1 cellular context compared by ENCODE assay signal in genomic region chr10:89332092-89332633, GRCh38.
TF ChIP-seq lines count a peak whose summit lies in the region.

No MANE protein-coding gene starts in this region.

TF ChIP-seq in HepG2, 621 proteins besides CTCF, POLR2A, EP300 and RAD21 (continued from another document and continues in another):
- peak; percentile 66 for TF ChIP-seq ARID5B (CRISPR knock-in tag; IDR thresholded peaks at IDR 0.05)
- no peak for TF ChIP-seq DMAP1 (CRISPR knock-in tag; IDR thresholded peaks at IDR 0.05)
- 0 out of 2 replicates have a peak, but pooled peaks have one; percentile 18 for TF ChIP-seq ZNF574 (CRISPR knock-in tag; IDR thresholded peaks at IDR 0.05)
- 0 out of 2 replicates have a peak, but pooled peaks have one; percentile 30 for TF ChIP-seq MLX (CRISPR knock-in tag; IDR thresholded peaks at IDR 0.05)
- peak; percentile 94 for TF ChIP-seq ADNP (CRISPR knock-in tag; IDR thresholded peaks at IDR 0.05)
- no peak for TF ChIP-seq CREB1 (IDR thresholded peaks at IDR 0.05)
- TF ChIP-seq CREB1 (CRISPR knock-in tag; IDR thresholded peaks at IDR 0.05): peak; percentile 28; the same call in 1 of the 2 replicates
- no peak for TF ChIP-seq ZNF773 (CRISPR knock-in tag; IDR thresholded peaks at IDR 0.05; ENCODE audit: borderline replicate concordance)
- no peak for TF ChIP-seq ZNF646 (CRISPR knock-in tag; IDR thresholded peaks at IDR 0.05)
- TF ChIP-seq ZNF280D (CRISPR knock-in tag; IDR thresholded peaks at IDR 0.05): peak; percentile 66; the same call in 1 of the 2 replicates
- TF ChIP-seq SOX13 (IDR thresholded peaks at IDR 0.05): no peak
- peak in 1 of 2 experiments; percentile 60; a peak in 2 of 4 replicates for TF ChIP-seq SOX13 (CRISPR knock-in tag; conservative IDR thresholded peaks at IDR 0.05 in 1 of 2, IDR thresholded peaks at IDR 0.05 in 1 of 2)
- no peak for TF ChIP-seq CAMTA2 (CRISPR knock-in tag; IDR thresholded peaks at IDR 0.05; ENCODE audit: borderline replicate concordance)
- no peak for TF ChIP-seq CBX2 (IDR thresholded peaks at IDR 0.05; ENCODE audit: low read depth, low read length)
- TF ChIP-seq CBX2 (CRISPR knock-in tag; IDR thresholded peaks at IDR 0.05; ENCODE audit: low read depth): no peak
- TF ChIP-seq SP140L (CRISPR knock-in tag; IDR thresholded peaks at IDR 0.05; ENCODE audit: borderline replicate concordance): no peak
- TF ChIP-seq ERF (CRISPR knock-in tag; IDR thresholded peaks at IDR 0.05): peak; percentile 33; the same call in 1 of the 2 replicates
- peak; percentile 11; the same call in 1 of the 2 replicates for TF ChIP-seq RXRB (CRISPR knock-in tag; IDR thresholded peaks at IDR 0.05; ENCODE audit: borderline replicate concordance)
- TF ChIP-seq TBX2 (CRISPR knock-in tag; IDR thresholded peaks at IDR 0.05; ENCODE audit: borderline replicate concordance): peak; percentile 36; the same call in 1 of the 2 replicates
- 0 out of 2 replicates have a peak, but pooled peaks have one; percentile 36 for TF ChIP-seq SNAPC4 (CRISPR knock-in tag; IDR thresholded peaks at IDR 0.05)
- peak; percentile 38; the same call in 1 of the 2 replicates for TF ChIP-seq ELF4 (CRISPR knock-in tag; IDR thresholded peaks at IDR 0.05; ENCODE audit: borderline replicate concordance)
- TF ChIP-seq HNF1A (IDR thresholded peaks at IDR 0.05; ENCODE audit: low read depth): peak; percentile 50; the same call in 1 of the 2 replicates
- peak; percentile 66; the same call in 1 of the 2 replicates for TF ChIP-seq HNF1A (CRISPR knock-in tag; IDR thresholded peaks at IDR 0.05; ENCODE audit: borderline replicate concordance)
